ENCODE assay signal across 14 cellular contexts in genomic region chr20:63014710-63015109, GRCh38. TPM values are rescaled to one million over a fixed set of nuclear protein-coding genes. Genes with fewer than 3 reads are reported as not detected.
DNase-seq lines count a peak whose midpoint lies in the region; ATAC-seq and TF ChIP-seq lines count a peak whose summit lies in the region.
"Had no signal": no experiment of that assay in that cellular context is flagged by ENCODE, and none has a peak within 500 bp of the region (broad histone marks: within the 10 kb centered on the region; RNA-seq: fewer than 3 reads in every experiment).

No MANE protein-coding gene starts in this region.

- TF ChIP-seq CTCF in GM13976 (IDR thresholded peaks at IDR 0.05; ENCODE audit: borderline replicate concordance, control extremely low read depth, extremely low read depth, insufficient read depth, missing control alignments) (no peak), fibroblast of villous mesenchyme (IDR thresholded peaks at IDR 0.05; ENCODE audit: insufficient read depth, low read depth, low read length) (no peak)

- DNase-seq in GM13976 (ENCODE audit: low spot score) (peak; percentile 66), NCI-H2171 treated with DMSO at 0.1 percent for 48 hours (lab: John Stamatoyannopoulos, UW) (peak; percentile 57), fibroblast of villous mesenchyme (ENCODE audit: low read depth) (peak; percentile 6), retina (peak; percentile 86), NK-92 (lab: John Stamatoyannopoulos, UW; ENCODE audit: unreplicated experiment) (no peak)
- no peak for DNase-seq in stimulated activated naive CD8-positive, alpha-beta T cell treated with anti-CD3 and anti-CD28 coated beads, Interleukin-15, amount 100 ng/mL, for 72 hours
- DNase-seq: activated naive CD8-positive, alpha-beta T cell treated with anti-CD3 and anti-CD28 coated beads, Interleukin-2, amount 10 ng/mL, durations not matched to agents 7 days and 5 days; CD8-positive, alpha-beta T cell; Kasumi-1; NCI-H1930; substantia nigra had no signal

- H3K4me3 Mint-ChIP-seq in stimulated activated naive CD8-positive, alpha-beta T cell treated with anti-CD3 and anti-CD28 coated beads, Interleukin-15, amount 100 ng/mL, for 72 hours: no peak overlapping the region
- H3K4me3 Mint-ChIP-seq: activated naive CD8-positive, alpha-beta T cell treated with anti-CD3 and anti-CD28 coated beads, Interleukin-2, amount 10 ng/mL, durations not matched to agents 7 days and 5 days; CD8-positive, alpha-beta T cell; central memory CD8-positive, alpha-beta T cell had no signal

- H3K4me3 ChIP-seq in fibroblast of villous mesenchyme (ENCODE audit: low read depth, low read length): no peak overlapping the region
- H3K4me3 ChIP-seq: heart right ventricle had no signal

- peaks cover 34% of the 10 kb centered on the region for H3K27me3 Mint-ChIP-seq in stimulated activated naive CD8-positive, alpha-beta T cell treated with anti-CD3 and anti-CD28 coated beads, Interleukin-15, amount 100 ng/mL, for 72 hours

- in situ Hi-C loops in GM13976 (cut with MboI; ENCODE audit: low sequenced_read_pairs, unreplicated experiment): no loop called here

- no peak overlapping the region for H3K27ac Mint-ChIP-seq in stimulated activated naive CD8-positive, alpha-beta T cell treated with anti-CD3 and anti-CD28 coated beads, Interleukin-15, amount 100 ng/mL, for 72 hours
- H3K27ac Mint-ChIP-seq: activated naive CD8-positive, alpha-beta T cell treated with anti-CD3 and anti-CD28 coated beads, Interleukin-2, amount 10 ng/mL, durations not matched to agents 7 days and 5 days; CD8-positive, alpha-beta T cell had no signal

- peaks cover 18% of the 10 kb centered on the region for H3K4me1 Mint-ChIP-seq in stimulated activated naive CD8-positive, alpha-beta T cell treated with anti-CD3 and anti-CD28 coated beads, Interleukin-15, amount 100 ng/mL, for 72 hours

- no peak for ATAC-seq in GM19023 (IDR thresholded peaks at IDR 0.05; ENCODE audit: unreplicated experiment)
- ATAC-seq in stimulated activated naive CD8-positive, alpha-beta T cell treated with anti-CD3 and anti-CD28 coated beads, Interleukin-15, amount 100 ng/mL, for 72 hours: no peak
- ATAC-seq: CD8-positive, alpha-beta T cell; heart right ventricle had no signal

- H3K9me3 Mint-ChIP-seq in stimulated activated naive CD8-positive, alpha-beta T cell treated with anti-CD3 and anti-CD28 coated beads, Interleukin-15, amount 100 ng/mL, for 72 hours: peaks cover 13 to 24% of the 10 kb centered on the region in 2 donors

RNA-seq across cellular contexts. Expression of gene BHLHE23, which starts 7.9 kb away (rescaled TPM):
- not detected in 2 replicates for total RNA-seq in fibroblast of villous mesenchyme
- total RNA-seq: activated naive CD8-positive, alpha-beta T cell treated with anti-CD3 and anti-CD28 coated beads, Interleukin-2, amount 10 ng/mL, durations not matched to agents 7 days and 5 days; heart right ventricle had no signal

Comparison
In these comparisons a context has a peak if more than half of its experiments do, and no peak if none do; other contexts are left out.
1. DNase-seq: peak in GM13976 (single experiment), NCI-H2171 treated with DMSO at 0.1 percent for 48 hours (single experiment), fibroblast of villous mesenchyme (single experiment) and retina (single experiment); none in NK-92 (single experiment) and stimulated activated naive CD8-positive, alpha-beta T cell treated with anti-CD3 and anti-CD28 coated beads, Interleukin-15, amount 100 ng/mL, for 72 hours (0 of 2).